Comparison of ENCODE assay signal across 8 cellular contexts in genomic region chr1:40257688-40258444, GRCh38. TPM values are rescaled to one million over a fixed set of nuclear protein-coding genes. Genes with fewer than 3 reads are reported as not detected.
DNase-seq lines count a peak whose midpoint lies in the region; ATAC-seq, FAIRE-seq and TF ChIP-seq lines count a peak whose summit lies in the region.

ZMPSTE24 (plus strand) TSS chr1:40258236; CDS start chr1:40258272, 36 bp downstream.

- no peak for TF ChIP-seq CTCF in H1 (IDR thresholded peaks at IDR 0.05; ENCODE audit: control extremely low read depth in 1 of 3, insufficient read depth in 1 of 3, low read depth in 1 of 3, low read length in 3 of 3)

- 3% methylated on average over 32 of the region's 48 CpGs; no CpG with 5 or more reads in 1 of the 2 experiments for WGBS in H1 (ENCODE audit: extremely low coverage in 1 of 2, insufficient coverage in 1 of 2, insufficient read length in 1 of 2, insufficient replicate concordance in 2 of 2, low coverage in 1 of 2, low lambda C conversion rate in 2 of 2, missing lambda C conversion rate in 1 of 2), 2 experiments

- no peak within 1 kb of the TSS for H3K14ac ChIP-seq in H1 (ENCODE audit: insufficient read length)

- H3K4ac ChIP-seq in H1 (replicated peaks; ENCODE audit: insufficient read length, low read depth, low read length) = no peak within 1 kb of the TSS

- TF ChIP-seq EP300 in H1 (IDR thresholded peaks at IDR 0.05; ENCODE audit: borderline replicate concordance in 1 of 2, low read depth in 2 of 2, low read length in 2 of 2) = no peak; a peak in 1 of 3 replicates

- no peaks in the 10 kb centered on the region for H3K79me1 ChIP-seq in H1 (ENCODE audit: low read depth, low read length)

- H3K79me2 ChIP-seq in H1 (ENCODE audit: control insufficient read depth in 1 of 2, insufficient read depth in 2 of 2, low read length in 2 of 2) = peaks cover 0 to 25% of the 10 kb centered on the region in 2 experiments; a peak in 2 of 4 replicates

- H3K9ac ChIP-seq in H1 (replicated peaks in 1 of 4; ENCODE audit: extremely low read depth in 1 of 4, low read depth in 3 of 4, low read length in 3 of 4) = peak within 1 kb of the TSS; percentile 94 to 99 (median 96)

- H2AK5ac ChIP-seq in H1 (ENCODE audit: low read depth, low read length) = no peak within 1 kb of the TSS

- peak within 1 kb of the TSS; percentile 97 for H3K4me3 Mint-ChIP-seq in memory B cell

- no peak within 1 kb of the TSS for H2BK20ac ChIP-seq in H1 (ENCODE audit: low read length)

- peak within 1 kb of the TSS; percentile 57 for H4K91ac ChIP-seq in H1 (replicated peaks; ENCODE audit: insufficient read length, low read length)

- H3K27ac ChIP-seq in H1 (ENCODE audit: low read depth, low read length) = peak within 1 kb of the TSS; percentile 88

- peak within 1 kb of the TSS; percentile 40; the same call in 1 of the 2 replicates for H2BK12ac ChIP-seq in H1 (ENCODE audit: low read depth, low read length)

- H3K4me3 ChIP-seq in H1 (ENCODE audit: extremely low read depth in 1 of 4, insufficient read depth in 2 of 4, low read depth in 3 of 4, low read length in 4 of 4) = peak within 1 kb of the TSS; percentile 90 to 99 (median 97)

- peaks cover 0 to 1% of the 10 kb centered on the region in 2 experiments for H4K20me1 ChIP-seq in H1 (replicated peaks in 1 of 2; ENCODE audit: control insufficient read depth in 1 of 2, insufficient read depth in 2 of 2, low read length in 2 of 2)

- no peaks in the 10 kb centered on the region for H3K9me3 Mint-ChIP-seq in memory B cell

- FAIRE-seq in HTR-8/SVneo (lab: Jason Lieb, UNC) (peak; percentile 72), H1 (lab: Jason Lieb, UNC) (peak; percentile 7)

- peak within 1 kb of the TSS; percentile 87 for H4K5ac ChIP-seq in H1 (ENCODE audit: insufficient read length, low read depth, low read length)

- no peaks in the 10 kb centered on the region for H3K27me3 Mint-ChIP-seq in memory B cell

- no peak within 1 kb of the TSS for H3K23ac ChIP-seq in H1 (ENCODE audit: insufficient read length)

- CTCF ChIA-PET in H1 (lab: Charles Lee; ENCODE audit: partially characterized antibody) = interaction anchor here (1.0 to 3.1 kb wide), 4 partner anchors 24 to 81 kb away, joined by 3 to 13 read pairs (median 3); no protein-coding TSS in a partner anchor

- peak in 1 of 2 experiments; percentile 0; a peak in 1 of 4 replicates for TF ChIP-seq RAD21 in H1 (IDR thresholded peaks at IDR 0.05 in 1 of 2, conservative IDR thresholded peaks at IDR 0.05 in 1 of 2; ENCODE audit: low read depth in 2 of 2, low read length in 2 of 2)

- no peak within 1 kb of the TSS for H2BK120ac ChIP-seq in H1 (replicated peaks; ENCODE audit: low read depth, low read length)

- peak within 1 kb of the TSS; percentile 91 for H2BK5ac ChIP-seq in H1 (ENCODE audit: low read depth, low read length)

- peaks cover 4 to 29% (median 19%) of the 10 kb centered on the region in 4 experiments; a peak in 6 of 8 replicates for H3K36me3 ChIP-seq in H1 (ENCODE audit: control insufficient read depth in 2 of 4, insufficient read depth in 4 of 4, low read length in 3 of 4)

- peak within 1 kb of the TSS; percentile 99 for H3K27ac Mint-ChIP-seq in memory B cell

- H3K4me2 ChIP-seq in H1 (ENCODE audit: insufficient read depth in 1 of 2, low read depth in 2 of 2, low read length in 2 of 2) = peak within 1 kb of the TSS; percentile 49 to 71

- H3K4me1 ChIP-seq in H1 (replicated peaks in 1 of 4; ENCODE audit: control insufficient read depth in 3 of 4, insufficient read depth in 4 of 4, low read length in 3 of 4) = no peaks in the 10 kb centered on the region; a peak in 1 of 7 replicates

- H3K27me3 ChIP-seq in H1 (replicated peaks in 1 of 4; ENCODE audit: control insufficient read depth in 3 of 4, extremely low read depth in 1 of 4, insufficient read depth in 3 of 4, low read length in 3 of 4) = no peaks in the 10 kb centered on the region

- no peaks in the 10 kb centered on the region for H3K9me3 ChIP-seq in H1 (ENCODE audit: insufficient read depth in 2 of 2, low read depth in 1 of 2, low read length in 1 of 2)

- peak within 1 kb of the TSS; percentile 97 for H2AFZ ChIP-seq in H1 (ENCODE audit: low read length)

- peak; percentile 64 to 93 for TF ChIP-seq POLR2A in H1 (IDR thresholded peaks at IDR 0.05; ENCODE audit: control extremely low read depth in 1 of 2, low read depth in 2 of 2, low read length in 2 of 2)

- H3K18ac ChIP-seq in H1 (ENCODE audit: extremely low read depth, low read length) = peak within 1 kb of the TSS; percentile 95

- POLR2A ChIA-PET in H1 (lab: Charles Lee; ENCODE audit: partially characterized antibody) = interaction anchor here (0.6 to 2.4 kb wide), 19 partner anchors 9 to 219 kb away, joined by 3 to 7 read pairs (median 4); partner anchors contain the start of genes CAP1, RLF, TMCO2 and ZFP69B

- no peaks in the 10 kb centered on the region for H3K23me2 ChIP-seq in H1 (ENCODE audit: low read depth, low read length)

- DNase-seq in COLO668 (lab: John Stamatoyannopoulos, UW; ENCODE audit: unreplicated experiment) (peak; percentile 100), HTR-8/SVneo (ENCODE audit: insufficient read length, low spot score) (peak; percentile 80), NOMO-1 treated with dmso at 0.1 percent for 144 hours (lab: John Stamatoyannopoulos, UW; ENCODE audit: unreplicated experiment) (peak; percentile 97), H1 (ENCODE audit: low read depth in 1 of 2, low spot score in 2 of 2) (peak; percentile 88 to 94), memory B cell (ENCODE audit: low spot score in 2 of 2) (peak; percentile 92 to 94)
- DNase-seq in activated CD8-positive, alpha-beta memory T cell treated with anti-CD3 and anti-CD28 coated beads for 48 hours (ENCODE audit: low read depth in 2 of 3, low spot score in 2 of 3) = peak; percentile 90 to 94 (median 92)
- DNase-seq in stimulated activated CD8-positive, alpha-beta memory T cell treated with anti-CD3 and anti-CD28 coated beads, Interleukin-12 subunit alpha, Interleukin-12 subunit beta, amount 100 ng/mL, for 24 hours (ENCODE audit: extremely low read depth) = peak; percentile 91

- peak within 1 kb of the TSS; percentile 100 for H4K8ac ChIP-seq in H1 (ENCODE audit: extremely low read depth, insufficient read depth, low read length)

- H3K36me3 Mint-ChIP-seq in memory B cell = peaks cover 5% of the 10 kb centered on the region

- no peak within 1 kb of the TSS for H2BK15ac ChIP-seq in H1 (ENCODE audit: low read length)

- H3K4me1 Mint-ChIP-seq in memory B cell = peaks cover 19% of the 10 kb centered on the region

- ATAC-seq in GM21360 (IDR thresholded peaks at IDR 0.05; ENCODE audit: unreplicated experiment) = peak; percentile 88
- peak; percentile 94 for ATAC-seq in memory B cell (ENCODE audit: low read depth)

- H3K56ac ChIP-seq in H1 (replicated peaks; ENCODE audit: insufficient read length, low read depth, low read length) = peak within 1 kb of the TSS; percentile 83

TF ChIP-seq in H1, 55 proteins besides CTCF, POLR2A, EP300 and RAD21 (continues in another document):
- TF ChIP-seq KDM4A (IDR thresholded peaks at IDR 0.05; ENCODE audit: low read depth, low read length, severe bottlenecking) (peak; percentile 69), SIRT6 (IDR thresholded peaks at IDR 0.05; ENCODE audit: low read length) (no peak), HDAC2 (IDR thresholded peaks at IDR 0.05; ENCODE audit: borderline replicate concordance in 1 of 2, low read depth in 2 of 2, low read length in 2 of 2) (no peak), E2F6 (IDR thresholded peaks at IDR 0.05) (no peak), TAF1 (IDR thresholded peaks at IDR 0.05; ENCODE audit: low read depth, low read length) (peak; percentile 93), USF2 (IDR thresholded peaks at IDR 0.05; ENCODE audit: low read length) (no peak; the same call in 1 of the 2 replicates), EGR1 (IDR thresholded peaks at IDR 0.05; ENCODE audit: borderline replicate concordance, low read depth, low read length) (peak; percentile 32; the same call in 1 of the 2 replicates), SP4 (IDR thresholded peaks at IDR 0.05; ENCODE audit: low read length) (peak; percentile 90), SIX5 (IDR thresholded peaks at IDR 0.05; ENCODE audit: low read depth, low read length) (peak; percentile 6; the same call in 1 of the 2 replicates), TAF7 (optimal IDR thresholded peaks at IDR 0.05; ENCODE audit: borderline replicate concordance, low read depth, low read length) (peak; percentile 72)
- TF ChIP-seq, protein P1, sequence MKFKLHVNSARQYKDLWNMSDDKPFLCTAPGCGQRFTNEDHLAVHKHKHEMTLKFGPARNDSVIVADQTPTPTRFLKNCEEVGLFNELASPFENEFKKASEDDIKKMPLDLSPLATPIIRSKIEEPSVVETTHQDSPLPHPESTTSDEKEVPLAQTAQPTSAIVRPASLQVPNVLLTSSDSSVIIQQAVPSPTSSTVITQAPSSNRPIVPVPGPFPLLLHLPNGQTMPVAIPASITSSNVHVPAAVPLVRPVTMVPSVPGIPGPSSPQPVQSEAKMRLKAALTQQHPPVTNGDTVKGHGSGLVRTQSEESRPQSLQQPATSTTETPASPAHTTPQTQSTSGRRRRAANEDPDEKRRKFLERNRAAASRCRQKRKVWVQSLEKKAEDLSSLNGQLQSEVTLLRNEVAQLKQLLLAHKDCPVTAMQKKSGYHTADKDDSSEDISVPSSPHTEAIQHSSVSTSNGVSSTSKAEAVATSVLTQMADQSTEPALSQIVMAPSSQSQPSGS (IDR thresholded peaks at IDR 0.05; ENCODE audit: low read length) = no peak; the same call in 1 of the 2 replicates

RNA-seq across cellular contexts. Expression of gene ZMPSTE24, which starts in this region (rescaled TPM):
- 41.5 and 42.9 TPM in 2 replicates for total RNA-seq in H1 (2021; fragmentation: NEBNext Ultra II Directional; extraction: Animal tissue kit (Norgen Biotek cat#: 25700))
- polyA plus RNA-seq in H1 (2011; rRNA removed) = 7.9 and 12.7 TPM in 2 replicates
- 15.7 TPM for polyA plus RNA-seq in H1 (2011; cell fraction: cytosol; rRNA removed)
- polyA plus RNA-seq in H1 (2011; cell fraction: nucleus; rRNA removed) = 5.6 TPM
- 15.9 to 30.3 TPM (median 18.2 TPM) in 4 replicates for polyA plus RNA-seq in H1 (2012, experiment 1 of 2)
- 2.7 TPM for polyA plus RNA-seq in H1 (2012, experiment 2 of 2)
- polyA plus RNA-seq in H1 (2013, experiment 1 of 2) = 58.1 TPM
- polyA plus RNA-seq in H1 (2013, experiment 2 of 2) = 63.2 TPM
- polyA minus RNA-seq in H1 (2011; rRNA and poly(A)+ RNA removed) = 15.8 and 18.8 TPM in 2 replicates
- 25.6 TPM for polyA minus RNA-seq in H1 (2011; cell fraction: cytosol; rRNA and poly(A)+ RNA removed)
- 12.8 TPM for polyA minus RNA-seq in H1 (2011; cell fraction: nucleus; rRNA and poly(A)+ RNA removed)

Comparison
In these comparisons a context has a peak if more than half of its experiments do, and no peak if none do; other contexts are left out.
1. Peak in every context shown above with its lines: DNase-seq, ATAC-seq, H3K4me3 ChIP-seq and H3K27ac ChIP-seq.